Comparison of ENCODE assay signal across 20 cellular contexts in the genomic region with DNA sequence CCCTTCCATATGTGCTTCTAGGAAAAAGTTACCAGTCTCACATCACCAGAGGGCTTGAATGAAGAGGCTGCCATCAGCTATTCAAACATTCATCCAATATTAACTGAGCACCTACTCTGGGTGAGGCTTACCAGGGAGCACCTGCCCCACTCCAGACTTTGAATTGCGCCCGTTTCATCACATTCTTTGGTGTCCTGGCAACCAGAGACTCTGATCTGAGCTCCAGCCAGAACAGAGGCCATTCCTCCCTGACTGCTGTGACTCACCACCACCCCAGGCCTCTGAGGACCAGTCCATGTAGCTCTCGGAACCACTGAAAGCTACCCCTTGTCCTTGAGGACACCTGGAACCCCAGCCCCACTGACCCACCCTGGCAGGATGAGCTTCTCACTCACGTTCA. TPM values are rescaled to one million over a fixed set of nuclear protein-coding genes. Genes with fewer than 3 reads are reported as not detected.
A peak's percentile ranks its signal among the peaks of the same experiment; 100 is the strongest.
DNase-seq lines count a peak whose midpoint lies in the region; ATAC-seq, FAIRE-seq and TF ChIP-seq lines count a peak whose summit lies in the region.
"Had no signal": no experiment of that assay in that cellular context is flagged by ENCODE, and none has a peak within 500 bp of the region (broad histone marks: within the 10 kb centered on the region; RNA-seq: fewer than 3 reads in every experiment).

C16orf96 (plus strand) TSS at position 229 of the 400 bp plus-strand sequence; CDS start at position 379, 150 bp downstream.

- H2BK120ac ChIP-seq in IMR-90 (ENCODE audit: low read depth, low read length) (no peak within 1 kb of the TSS), H1 (replicated peaks; ENCODE audit: low read depth, low read length) (no peak within 1 kb of the TSS)

- TF ChIP-seq RAD21 in IMR-90 (IDR thresholded peaks at IDR 0.05; ENCODE audit: low read length) = no peak
- TF ChIP-seq RAD21 in H1 (IDR thresholded peaks at IDR 0.05 in 1 of 2, conservative IDR thresholded peaks at IDR 0.05 in 1 of 2; ENCODE audit: low read depth in 2 of 2, low read length in 2 of 2) = no peak

- H4K5ac ChIP-seq in IMR-90 (ENCODE audit: low read depth, low read length) = no peak within 1 kb of the TSS
- no peak within 1 kb of the TSS for H4K5ac ChIP-seq in H1 (ENCODE audit: insufficient read length, low read depth, low read length)

- H4K20me1 ChIP-seq in IMR-90 (ENCODE audit: insufficient read depth, low read length) = no peaks in the 10 kb centered on the region
- peaks cover 0 to 2% of the 10 kb centered on the region in 2 experiments for H4K20me1 ChIP-seq in H1 (replicated peaks in 1 of 2; ENCODE audit: control insufficient read depth in 1 of 2, insufficient read depth in 2 of 2, low read length in 2 of 2)
- no peaks in the 10 kb centered on the region for H4K20me1 ChIP-seq in osteoblast (ENCODE audit: insufficient read depth, low read length)

- H3K27ac ChIP-seq in IMR-90 (ENCODE audit: insufficient read depth, low read length) (no peak within 1 kb of the TSS), H1 (ENCODE audit: low read depth, low read length) (no peak within 1 kb of the TSS), osteoblast (ENCODE audit: low read depth, low read length) (no peak within 1 kb of the TSS)
- H3K27ac ChIP-seq: psoas muscle, spleen had no signal

- dilution Hi-C loops in IMR-90 (cut with HindIII; ENCODE audit: low sequenced_read_pairs, unreplicated experiment) = no loop called here

- TF ChIP-seq EP300 in H1 (IDR thresholded peaks at IDR 0.05; ENCODE audit: borderline replicate concordance in 1 of 2, low read depth in 2 of 2, low read length in 2 of 2) = no peak

- H3K9me3 ChIP-seq in IMR-90 (ENCODE audit: control insufficient read depth, insufficient read depth, low read length) (no peaks in the 10 kb centered on the region), H1 (ENCODE audit: insufficient read depth in 2 of 2, low read depth in 1 of 2, low read length in 1 of 2) (no peaks in the 10 kb centered on the region), osteoblast (ENCODE audit: low read depth, low read length) (no peaks in the 10 kb centered on the region)
- H3K9me3 ChIP-seq: psoas muscle, spleen had no signal

- H3K23ac ChIP-seq in IMR-90 (ENCODE audit: low read depth, low read length) = no peak within 1 kb of the TSS
- no peak within 1 kb of the TSS for H3K23ac ChIP-seq in H1 (ENCODE audit: insufficient read length)

- ATAC-seq in IMR-90 (ENCODE audit: low read depth) = peak; percentile 44
- ATAC-seq in GM18873 (IDR thresholded peaks at IDR 0.05; ENCODE audit: low FRiP score, unreplicated experiment) = no peak
- ATAC-seq: activated CD8-positive, alpha-beta memory T cell treated with anti-CD3 and anti-CD28 coated beads, Interleukin-2, amount 10 ng/mL, durations not matched to agents 7 days and 5 days; GM23338; psoas muscle had no signal

- in situ Hi-C loops in IMR-90 (cut with MboI; ENCODE audit: low sequenced_read_pairs) = no loop called here

- DNase-seq in DMS53 (lab: John Stamatoyannopoulos, UW) (peak; percentile 80), IMR-90 (no peak), H1 (ENCODE audit: low read depth in 1 of 2, low spot score in 2 of 2) (no peak), osteoblast (ENCODE audit: insufficient read length, low spot score, missing footprints) (peak; percentile 90), NCI-H345 (lab: John Stamatoyannopoulos, UW) (no peak), SIG-M5 (lab: John Stamatoyannopoulos, UW) (no peak), RKO (ENCODE audit: low spot score) (no peak)
- DNase-seq: activated CD4-positive, CD25-positive, alpha-beta regulatory T cell treated with anti-CD3 and anti-CD28 coated beads, Interleukin-2, amount 50 U/mL, for 72 hours; activated CD8-positive, alpha-beta memory T cell treated with anti-CD3 and anti-CD28 coated beads, Interleukin-2, amount 10 ng/mL, durations not matched to agents 7 days and 5 days; hypothalamus; KG1; NCI-H1105; psoas muscle; spleen; stimulated activated CD8-positive, alpha-beta memory T cell treated with anti-CD3 and anti-CD28 coated beads, Interleukin-4, amount 100 ng/mL, for 48 hours had no signal

- H2AFZ ChIP-seq in IMR-90 (replicated peaks; ENCODE audit: low read length, poor library complexity) (peak within 1 kb of the TSS; percentile 32), H1 (ENCODE audit: low read length) (no peak within 1 kb of the TSS), osteoblast (ENCODE audit: low read length) (no peak within 1 kb of the TSS)
- H2AFZ ChIP-seq: GM23338 had no signal

- no peaks in the 10 kb centered on the region for H3K79me2 ChIP-seq in H1 (ENCODE audit: control insufficient read depth in 1 of 2, insufficient read depth in 2 of 2, low read length in 2 of 2)
- H3K79me2 ChIP-seq in osteoblast (ENCODE audit: insufficient read depth, low read length) = no peaks in the 10 kb centered on the region

- H2BK15ac ChIP-seq in IMR-90 (ENCODE audit: low read depth, low read length) (no peak within 1 kb of the TSS), H1 (ENCODE audit: low read length) (0 out of 2 replicates have a peak within 1 kb of the TSS, but pooled peaks have one; percentile 5)

- FAIRE-seq in H1 (lab: Jason Lieb, UNC) = no peak

- H3K4me3 ChIP-seq in IMR-90 (ENCODE audit: insufficient read depth, low read depth, low read length) (no peak within 1 kb of the TSS), H1 (ENCODE audit: extremely low read depth in 1 of 4, insufficient read depth in 2 of 4, low read depth in 3 of 4, low read length in 4 of 4) (no peak within 1 kb of the TSS; a peak in 1 of 8 replicates), osteoblast (ENCODE audit: insufficient read depth, low read length) (no peak within 1 kb of the TSS)
- H3K4me3 ChIP-seq: GM23338, psoas muscle, spleen had no signal

- TF ChIP-seq CTCF in IMR-90 (conservative IDR thresholded peaks at IDR 0.05; ENCODE audit: low read depth, low read length) (no peak), H1 (IDR thresholded peaks at IDR 0.05; ENCODE audit: control extremely low read depth in 1 of 3, insufficient read depth in 1 of 3, low read depth in 1 of 3, low read length in 3 of 3) (no peak), osteoblast (IDR thresholded peaks at IDR 0.05; ENCODE audit: extremely low read depth, low read depth, low read length) (no peak)

- no peak within 1 kb of the TSS for H3K4ac ChIP-seq in IMR-90 (ENCODE audit: low read depth, low read length)
- no peak within 1 kb of the TSS for H3K4ac ChIP-seq in H1 (replicated peaks; ENCODE audit: insufficient read length, low read depth, low read length)

- H3K9me1 ChIP-seq in IMR-90 (ENCODE audit: insufficient read depth, low read length) = no peaks in the 10 kb centered on the region

- H3K4me1 ChIP-seq in IMR-90 (ENCODE audit: control insufficient read depth, insufficient read depth, low read length) = no peaks in the 10 kb centered on the region
- H3K4me1 ChIP-seq in H1 (replicated peaks in 1 of 4; ENCODE audit: control insufficient read depth in 3 of 4, insufficient read depth in 4 of 4, low read length in 3 of 4) = peaks cover 0 to 3% (median under 1%) of the 10 kb centered on the region in 4 experiments; a peak in 2 of 7 replicates
- H3K4me1 ChIP-seq in osteoblast (ENCODE audit: insufficient read depth, low read length) = no peaks in the 10 kb centered on the region
- H3K4me1 ChIP-seq: psoas muscle, spleen had no signal

- H3K18ac ChIP-seq in IMR-90 (ENCODE audit: low read depth, low read length) (no peak within 1 kb of the TSS), H1 (ENCODE audit: extremely low read depth, low read length) (peak within 1 kb of the TSS; percentile 32)

- no peak for TF ChIP-seq POLR2A in IMR-90 (IDR thresholded peaks at IDR 0.05; ENCODE audit: low read depth, low read length)
- no peak for TF ChIP-seq POLR2A in H1 (IDR thresholded peaks at IDR 0.05; ENCODE audit: control extremely low read depth in 1 of 2, low read depth in 2 of 2, low read length in 2 of 2)

- BruUV-seq in IMR-90 (replicated peaks; lab: Mats Ljungman, UMichigan) = no TSS peak

- H3K9ac ChIP-seq in IMR-90 (ENCODE audit: low read depth, low read length) (no peak within 1 kb of the TSS), H1 (replicated peaks in 1 of 4; ENCODE audit: extremely low read depth in 1 of 4, low read depth in 3 of 4, low read length in 3 of 4) (no peak within 1 kb of the TSS)

- intact Hi-C loops in IMR-90 (cut with micrococcal nuclease) = no loop called here

- H3K36me3 ChIP-seq in IMR-90 (ENCODE audit: control insufficient read depth, insufficient read depth, low read length) (no peaks in the 10 kb centered on the region), H1 (ENCODE audit: control insufficient read depth in 2 of 4, insufficient read depth in 4 of 4, low read length in 3 of 4) (no peaks in the 10 kb centered on the region), osteoblast (ENCODE audit: insufficient read depth, low read length) (no peaks in the 10 kb centered on the region)
- H3K36me3 ChIP-seq: spleen had no signal

- no peak within 1 kb of the TSS for H3K56ac ChIP-seq in IMR-90 (ENCODE audit: extremely low read depth, insufficient read depth, low read length)
- no peak within 1 kb of the TSS for H3K56ac ChIP-seq in H1 (replicated peaks; ENCODE audit: insufficient read length, low read depth, low read length)

- H2AK5ac ChIP-seq in IMR-90 (ENCODE audit: low read depth, low read length) (no peak within 1 kb of the TSS), H1 (ENCODE audit: low read depth, low read length) (peak within 1 kb of the TSS; percentile 90)

- peaks cover 38% of the 10 kb centered on the region for H3K27me3 ChIP-seq in IMR-90 (ENCODE audit: control insufficient read depth, insufficient read depth, low read length)
- no peaks in the 10 kb centered on the region for H3K27me3 ChIP-seq in H1 (replicated peaks in 1 of 4; ENCODE audit: control insufficient read depth in 3 of 4, extremely low read depth in 1 of 4, insufficient read depth in 3 of 4, low read length in 3 of 4)
- H3K27me3 ChIP-seq in osteoblast (ENCODE audit: insufficient read depth, low read length) = peaks cover 16% of the 10 kb centered on the region
- H3K27me3 ChIP-seq: spleen had no signal

- POLR2A ChIA-PET in IMR-90 (lab: Charles Lee; ENCODE audit: unreplicated experiment) = no interaction called here
- POLR2A ChIA-PET in H1 (lab: Charles Lee; ENCODE audit: partially characterized antibody) = interaction anchor here (1.3 to 1.7 kb wide), 7 partner anchors 9 to 98 kb away, joined by 3 to 9 read pairs (median 4); no protein-coding TSS in a partner anchor

- H2AK9ac ChIP-seq in IMR-90 (replicated peaks; ENCODE audit: low read depth, low read length, poor library complexity) = no peak within 1 kb of the TSS

- H3K14ac ChIP-seq in IMR-90 (replicated peaks; ENCODE audit: low read depth, low read length) (no peak within 1 kb of the TSS), H1 (ENCODE audit: insufficient read length) (no peak within 1 kb of the TSS)

- H2BK5ac ChIP-seq in IMR-90 (ENCODE audit: low read depth, low read length, poor library complexity, severe bottlenecking) = no peak within 1 kb of the TSS
- H2BK5ac ChIP-seq in H1 (ENCODE audit: low read depth, low read length) = no peak within 1 kb of the TSS

- CTCF ChIA-PET in IMR-90 (lab: Yijun Ruan, JAX) (no interaction called here), H1 (lab: Charles Lee; ENCODE audit: partially characterized antibody) (interaction anchor here (0.6 to 40.7 kb wide), 8 partner anchors 8 to 94 kb away, joined by 3 to 968 read pairs (median 4); no protein-coding TSS in a partner anchor)

- H4K91ac ChIP-seq in IMR-90 (ENCODE audit: insufficient read depth, low read depth, low read length) (no peak within 1 kb of the TSS), H1 (replicated peaks; ENCODE audit: insufficient read length, low read length) (no peak within 1 kb of the TSS)

- no peaks in the 10 kb centered on the region for H3K79me1 ChIP-seq in IMR-90 (ENCODE audit: low read depth in 1 of 2, low read length in 2 of 2)
- H3K79me1 ChIP-seq in H1 (ENCODE audit: low read depth, low read length) = no peaks in the 10 kb centered on the region

- H2BK12ac ChIP-seq in H1 (ENCODE audit: low read depth, low read length) = no peak within 1 kb of the TSS

- H4K8ac ChIP-seq in IMR-90 (ENCODE audit: low read depth in 2 of 2, low read length in 2 of 2) (no peak within 1 kb of the TSS), H1 (ENCODE audit: extremely low read depth, insufficient read depth, low read length) (no peak within 1 kb of the TSS)

- H2BK20ac ChIP-seq in IMR-90 (ENCODE audit: low read depth, low read length) (no peak within 1 kb of the TSS), H1 (ENCODE audit: low read length) (peak within 1 kb of the TSS; percentile 18; the same call in 1 of the 2 replicates)

- no peaks in the 10 kb centered on the region for H3K23me2 ChIP-seq in H1 (ENCODE audit: low read depth, low read length)

- WGBS in IMR-90 (ENCODE audit: extremely low coverage in 2 of 2, insufficient read length in 1 of 2), 2 experiments = no CpG with 5 or more reads among the region's 4 CpGs
- WGBS in H1 (ENCODE audit: extremely low coverage in 1 of 2, insufficient coverage in 1 of 2, insufficient read length in 1 of 2, insufficient replicate concordance in 2 of 2, low coverage in 1 of 2, low lambda C conversion rate in 2 of 2, missing lambda C conversion rate in 1 of 2), 2 experiments = 85% methylated on average over 4 of the region's 4 CpGs; no CpG with 5 or more reads in 1 of the 2 experiments

- H3K4me2 ChIP-seq in IMR-90 (ENCODE audit: low read depth, low read length) (no peak within 1 kb of the TSS), H1 (ENCODE audit: insufficient read depth in 1 of 2, low read depth in 2 of 2, low read length in 2 of 2) (no peak within 1 kb of the TSS), osteoblast (ENCODE audit: insufficient read depth, low read length) (no peak within 1 kb of the TSS)
- H3K4me2 ChIP-seq: GM23338 had no signal

RNA-seq across cellular contexts. Expression of gene C16orf96, which starts in this region (rescaled TPM):
- total RNA-seq in IMR-90 (2012; rRNA removed) (not detected in 2 replicates), osteoblast (under 0.01 TPM in 1 of 2 replicates, not detected in the other)
- polyA plus RNA-seq in IMR-90 (2012; rRNA removed) (not detected in 2 replicates), H1 (2011; rRNA removed) (1.0 and 1.8 TPM in 2 replicates)
- polyA plus RNA-seq in IMR-90 (2012; cell fraction: cytosol; rRNA removed) = not detected in 2 replicates
- polyA plus RNA-seq in IMR-90 (2012; cell fraction: nucleus; rRNA removed; ENCODE audit: low replicate concordance) = 0.01 TPM in 1 of 2 replicates, not detected in the other
- 1.3 and 1.6 TPM in 2 replicates for total RNA-seq in H1 (2021; fragmentation: NEBNext Ultra II Directional; extraction: Animal tissue kit (Norgen Biotek cat#: 25700))
- 0.97 TPM for polyA plus RNA-seq in H1 (2011; cell fraction: cytosol; rRNA removed)
- 2.1 TPM for polyA plus RNA-seq in H1 (2011; cell fraction: nucleus; rRNA removed)
- 1.4 to 2.0 TPM (median 1.5 TPM) in 4 replicates for polyA plus RNA-seq in H1 (2012, experiment 1 of 2)
- polyA plus RNA-seq in H1 (2012, experiment 2 of 2) = 1.1 TPM
- polyA plus RNA-seq in H1 (2013, experiment 1 of 2) = 0.67 TPM
- 0.72 TPM for polyA plus RNA-seq in H1 (2013, experiment 2 of 2)
- polyA minus RNA-seq in H1 (2011; rRNA and poly(A)+ RNA removed) = 1.4 and 1.6 TPM in 2 replicates
- 1.5 TPM for polyA minus RNA-seq in H1 (2011; cell fraction: cytosol; rRNA and poly(A)+ RNA removed)
- polyA minus RNA-seq in H1 (2011; cell fraction: nucleus; rRNA and poly(A)+ RNA removed) = 1.9 TPM
- total RNA-seq: activated T-helper 2 cell treated with anti-CD3 and anti-CD28 coated beads, Interferon-gamma antibody, Interleukin-2, Interleukin-4, amounts not matched to agents 10 μg/mL and 5 μg/mL and 100 μg/mL, durations not matched to agents 14 hours and 24 hours and 36 hours; kidney epithelial cell had no signal
- polyA plus RNA-seq: CD14-positive monocyte had no signal

Comparison
In these comparisons a context has a peak if more than half of its experiments do, and no peak if none do; other contexts are left out.
1. Peak in ATAC-seq in IMR-90; RNA of the gene not detected or under 1 TPM.
2. Peak in DNase-seq in osteoblast; RNA of the gene not detected or under 1 TPM.